16 cellular contexts compared by ENCODE assay signal in genomic region chr12:65509953-65510352, GRCh38.
DNase-seq lines count a peak whose midpoint lies in the region; ATAC-seq, FAIRE-seq and TF ChIP-seq lines count a peak whose summit lies in the region.
"Had no signal": no experiment of that assay in that cellular context is flagged by ENCODE, and none has a peak within 500 bp of the region (broad histone marks: within the 10 kb centered on the region; RNA-seq: fewer than 3 reads in every experiment).

No MANE protein-coding gene starts in this region.

- ATAC-seq in activated CD8-positive, alpha-beta memory T cell treated with anti-CD3 and anti-CD28 coated beads, Interleukin-2, amount 10 ng/mL, durations not matched to agents 7 days and 5 days = no peak
- ATAC-seq in GM19397 (IDR thresholded peaks at IDR 0.05; ENCODE audit: unreplicated experiment) = no peak

- H3K36me3 Mint-ChIP-seq in astrocyte (ENCODE audit: low read depth, unreplicated experiment) (peaks cover 2% of the 10 kb centered on the region), neural progenitor cell (peaks cover 6% of the 10 kb centered on the region)
- no peaks in the 10 kb centered on the region for H3K36me3 Mint-ChIP-seq in activated CD8-positive, alpha-beta memory T cell treated with anti-CD3 and anti-CD28 coated beads, Interleukin-2, amount 10 ng/mL, durations not matched to agents 7 days and 5 days

- no peaks in the 10 kb centered on the region for H3K36me3 ChIP-seq in astrocyte (ENCODE audit: insufficient read depth, low read length)
- no peaks in the 10 kb centered on the region for H3K36me3 ChIP-seq in iPS-18a (ENCODE audit: control insufficient read depth, low read depth, low read length)
- no peaks in the 10 kb centered on the region for H3K36me3 ChIP-seq in neural progenitor cell
- H3K36me3 ChIP-seq: BLaER1 had no signal

- intact Hi-C loops in cardiac septum (cut with DNase I) = no loop called here

- H3K4me2 ChIP-seq in astrocyte (ENCODE audit: low read length) (peak overlapping the region; percentile 15), neural progenitor cell (peak overlapping the region; percentile 66)
- H3K4me2 ChIP-seq: BLaER1, KMS-11, PC-9 had no signal

- H4K20me1 ChIP-seq in astrocyte (ENCODE audit: insufficient read depth, low read length) (no peaks in the 10 kb centered on the region), neural progenitor cell (ENCODE audit: low read depth) (peaks cover 22% of the 10 kb centered on the region)
- H4K20me1 ChIP-seq: BLaER1 had no signal

- H3K4me3 Mint-ChIP-seq in astrocyte (ENCODE audit: unreplicated experiment) = no peak overlapping the region
- H3K4me3 Mint-ChIP-seq in neural progenitor cell = peak overlapping the region; percentile 76
- no peak overlapping the region for H3K4me3 Mint-ChIP-seq in activated CD8-positive, alpha-beta memory T cell treated with anti-CD3 and anti-CD28 coated beads, Interleukin-2, amount 10 ng/mL, durations not matched to agents 7 days and 5 days

- peaks cover 7% of the 10 kb centered on the region for H3K4me1 Mint-ChIP-seq in astrocyte (ENCODE audit: low read depth, unreplicated experiment)
- H3K4me1 Mint-ChIP-seq in neural progenitor cell = peaks cover 67% of the 10 kb centered on the region
- H3K4me1 Mint-ChIP-seq in activated CD8-positive, alpha-beta memory T cell treated with anti-CD3 and anti-CD28 coated beads, Interleukin-2, amount 10 ng/mL, durations not matched to agents 7 days and 5 days = no peaks in the 10 kb centered on the region

- peak; percentile 34 for DNase-seq in ELF-1 (ENCODE audit: low read depth, low spot score)
- no peak for DNase-seq in astrocyte (ENCODE audit: low read depth)
- no peak for DNase-seq in neural progenitor cell (ENCODE audit: low spot score)
- no peak for DNase-seq in activated CD4-positive, alpha-beta T cell treated with anti-CD3 and anti-CD28 coated beads, Interleukin-2, amount 50 U/mL, for 4 hours
- no peak for DNase-seq in activated CD8-positive, alpha-beta memory T cell treated with anti-CD3 and anti-CD28 coated beads, Interleukin-2, amount 10 ng/mL, durations not matched to agents 7 days and 5 days
- no peak for DNase-seq in cardiac septum (ENCODE audit: low spot score)
- DNase-seq: NCI-H1105 treated with DMSO at 0.1 percent for 48 hours, NCI-H187 treated with DMSO at 0.1 percent for 48 hours, NCI-H2171, NCI-H774, PC-9 had no signal

- H3K9ac ChIP-seq in astrocyte (ENCODE audit: low read length) = no peak overlapping the region
- H3K9ac ChIP-seq in iPS-18a (ENCODE audit: low read length) = no peak overlapping the region
- H3K9ac ChIP-seq in neural progenitor cell = no peak overlapping the region
- H3K9ac ChIP-seq: BLaER1, KMS-11 had no signal

- H3K9me3 ChIP-seq in astrocyte (ENCODE audit: insufficient read depth, low read depth, low read length) = no peaks in the 10 kb centered on the region
- no peaks in the 10 kb centered on the region for H3K9me3 ChIP-seq in iPS-18a (ENCODE audit: control insufficient read depth, low read depth, low read length)
- no peaks in the 10 kb centered on the region for H3K9me3 ChIP-seq in neural progenitor cell (ENCODE audit: low read depth)
- H3K9me3 ChIP-seq: BLaER1 had no signal

- no peaks in the 10 kb centered on the region for H3K27me3 ChIP-seq in astrocyte (ENCODE audit: insufficient read depth, low read length)
- H3K27me3 ChIP-seq in iPS-18a (ENCODE audit: control insufficient read depth, insufficient read depth, low read length) = peaks cover 23% of the 10 kb centered on the region
- peaks cover 97% of the 10 kb centered on the region for H3K27me3 ChIP-seq in neural progenitor cell
- H3K27me3 ChIP-seq: BLaER1 had no signal

- H3K27ac Mint-ChIP-seq in astrocyte (ENCODE audit: unreplicated experiment) = no peak overlapping the region
- H3K27ac Mint-ChIP-seq in neural progenitor cell = peak overlapping the region; percentile 95
- H3K27ac Mint-ChIP-seq in activated CD8-positive, alpha-beta memory T cell treated with anti-CD3 and anti-CD28 coated beads, Interleukin-2, amount 10 ng/mL, durations not matched to agents 7 days and 5 days = no peak overlapping the region

- H2AFZ ChIP-seq in astrocyte (ENCODE audit: low read depth, low read length) (no peak overlapping the region), neural progenitor cell (replicated peaks) (no peak overlapping the region)
- H2AFZ ChIP-seq: PC-9 had no signal

- peaks cover 20% of the 10 kb centered on the region for H3F3A ChIP-seq in neural progenitor cell (ENCODE audit: low read depth)

- FAIRE-seq in astrocyte (lab: Jason Lieb, UNC) = peak; percentile 13

- TF ChIP-seq CTCF in astrocyte (IDR thresholded peaks at IDR 0.05; ENCODE audit: insufficient read depth, low read depth, low read length) (no peak), neural progenitor cell (IDR thresholded peaks at IDR 0.05) (no peak)

- CTCF ChIA-PET in activated CD8-positive, alpha-beta memory T cell treated with anti-CD3 and anti-CD28 coated beads, Interleukin-2, amount 10 ng/mL, durations not matched to agents 7 days and 5 days (lab: Charles Lee) = no interaction called here

- H3K27ac ChIP-seq in astrocyte (ENCODE audit: low read depth, low read length) (no peak overlapping the region), iPS-18a (ENCODE audit: low read length) (no peak overlapping the region), neural progenitor cell (no peak overlapping the region)
- H3K27ac ChIP-seq: 22Rv1, BLaER1, KMS-11, PC-9 had no signal

- H3K27me3 Mint-ChIP-seq in astrocyte (ENCODE audit: low read depth, unreplicated experiment) (peaks cover 55% of the 10 kb centered on the region), neural progenitor cell (ENCODE audit: insufficient read depth, low read depth) (peaks cover 44% of the 10 kb centered on the region)
- H3K27me3 Mint-ChIP-seq in activated CD8-positive, alpha-beta memory T cell treated with anti-CD3 and anti-CD28 coated beads, Interleukin-2, amount 10 ng/mL, durations not matched to agents 7 days and 5 days = no peaks in the 10 kb centered on the region

- H3K4me3 ChIP-seq in astrocyte (ENCODE audit: insufficient read depth, low read depth, low read length) (no peak overlapping the region), iPS-18a (ENCODE audit: low read length) (peak overlapping the region; percentile 2), neural progenitor cell (no peak overlapping the region)
- H3K4me3 ChIP-seq: BLaER1, PC-9 had no signal

- H3K79me2 ChIP-seq in astrocyte (ENCODE audit: insufficient read depth, low read length) (no peaks in the 10 kb centered on the region), neural progenitor cell (ENCODE audit: low read depth) (no peaks in the 10 kb centered on the region)

- H3K4me1 ChIP-seq in astrocyte (ENCODE audit: insufficient read depth, low read length) (peaks cover 13% of the 10 kb centered on the region), iPS-18a (ENCODE audit: control insufficient read depth, low read depth, low read length) (peaks cover 20% of the 10 kb centered on the region), neural progenitor cell (peaks cover 16% of the 10 kb centered on the region)

- peaks cover 1% of the 10 kb centered on the region for H3K9me3 Mint-ChIP-seq in astrocyte (ENCODE audit: unreplicated experiment)
- peaks cover 23% of the 10 kb centered on the region for H3K9me3 Mint-ChIP-seq in neural progenitor cell
- H3K9me3 Mint-ChIP-seq in activated CD8-positive, alpha-beta memory T cell treated with anti-CD3 and anti-CD28 coated beads, Interleukin-2, amount 10 ng/mL, durations not matched to agents 7 days and 5 days (ENCODE audit: low read depth) = no peaks in the 10 kb centered on the region
